In the genomic region with DNA sequence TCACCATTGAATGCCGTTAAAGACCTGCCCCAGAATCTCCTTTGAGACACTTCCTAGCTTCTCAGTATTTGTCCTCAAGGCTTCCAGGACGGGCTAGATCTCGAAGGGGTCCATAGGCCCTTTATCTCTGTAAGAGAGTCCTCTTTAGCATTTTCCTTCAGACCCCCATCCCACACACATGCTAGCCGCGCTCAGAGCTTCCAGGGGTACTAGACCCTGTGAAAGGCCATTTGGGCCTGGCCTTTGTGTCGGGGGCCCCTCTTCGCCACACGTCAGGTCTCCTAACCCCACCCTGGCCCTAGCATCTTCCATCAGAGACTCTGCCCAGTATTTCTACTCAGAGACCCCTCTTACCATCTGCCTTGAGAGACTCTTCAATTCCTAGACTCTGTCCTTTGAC, we compare ENCODE assay signal across 8 cellular contexts. TPM values are rescaled to one million over a fixed set of nuclear protein-coding genes. Genes with fewer than 3 reads are reported as not detected.
DNase-seq lines count a peak whose midpoint lies in the region; ATAC-seq and TF ChIP-seq lines count a peak whose summit lies in the region.

No MANE protein-coding gene starts in this region.

- no peak overlapping the region for H3K4ac ChIP-seq in mesendoderm (ENCODE audit: low read depth, low read length)

- peak overlapping the region; percentile 45 for H3K23ac ChIP-seq in mesendoderm (ENCODE audit: low read length)

- peak overlapping the region; percentile 95 for H3K56ac ChIP-seq in mesendoderm (ENCODE audit: low read length)

- H3K27me3 ChIP-seq in heart left ventricle: peaks cover 0 to 16% (median 0%) of the 10 kb centered on the region in 9 donors
- H3K27me3 ChIP-seq in brain microvascular endothelial cell (replicated peaks): no peaks in the 10 kb centered on the region
- no peaks in the 10 kb centered on the region for H3K27me3 ChIP-seq in mesendoderm (ENCODE audit: insufficient read depth, low read length, poor library complexity)
- no peaks in the 10 kb centered on the region for H3K27me3 ChIP-seq in aorta (ENCODE audit: control insufficient read depth in 1 of 2, insufficient read depth in 2 of 2, low read length in 1 of 2)

- H3K9ac ChIP-seq in mesendoderm (ENCODE audit: low read length): peak overlapping the region; percentile 89

- H2AK5ac ChIP-seq in mesendoderm (ENCODE audit: low read length): no peak overlapping the region

- peaks cover 0 to 17% (median 13%) of the 10 kb centered on the region in 9 donors for H3K36me3 ChIP-seq in heart left ventricle
- peaks cover 22% of the 10 kb centered on the region for H3K36me3 ChIP-seq in brain microvascular endothelial cell (replicated peaks)
- peaks cover 7% of the 10 kb centered on the region for H3K36me3 ChIP-seq in mesendoderm (ENCODE audit: control insufficient read depth, insufficient read depth, low read length)
- H3K36me3 ChIP-seq in aorta (ENCODE audit: control insufficient read depth in 1 of 2, insufficient read depth in 2 of 2, low read length in 1 of 2): peaks cover 2 to 3% of the 10 kb centered on the region in 2 donors

- H3K4me1 ChIP-seq in heart left ventricle (peaks cover 0 to 68% (median 36%) of the 10 kb centered on the region in 12 donors), mesendoderm (ENCODE audit: control insufficient read depth, low read depth, low read length) (peaks cover 10% of the 10 kb centered on the region), aorta (ENCODE audit: control insufficient read depth in 1 of 2, insufficient read depth in 2 of 2, low read length in 2 of 2) (peaks cover 0 to 3% of the 10 kb centered on the region in 2 donors)

- no peak overlapping the region for H2BK15ac ChIP-seq in mesendoderm (replicated peaks; ENCODE audit: low read depth)

- H2BK5ac ChIP-seq in mesendoderm (ENCODE audit: low read length): no peak overlapping the region

- DNase-seq in heart left ventricle (no peak), Right ventricle myocardium superior (no peak), brain microvascular endothelial cell (no peak), mesendoderm (no peak), aorta (no peak), NCI-H2081 treated with DMSO at 0.1 percent for 48 hours (lab: John Stamatoyannopoulos, UW) (no peak), NCI-H69 (lab: John Stamatoyannopoulos, UW) (no peak), ecto neural progenitor cell (ENCODE audit: low spot score) (no peak)

- H4K5ac ChIP-seq in mesendoderm (ENCODE audit: low read length): no peak overlapping the region

- intact Hi-C loops in heart left ventricle (cut with DNase I) (loop anchor here in 9 of 10 donors (5.0 to 10.0 kb wide), 6 partner anchors 188 to 830 kb away; a partner anchor contains a TSS), Right ventricle myocardium superior (cut with DNase I) (loop anchor here (5.0 to 10.0 kb wide), 2 partner anchors 190 to 328 kb away; no protein-coding TSS in a partner anchor), aorta (cut with DNase I) (loop anchor here (5.0 to 10.0 kb wide), 2 partner anchors 188 to 830 kb away; no protein-coding TSS in a partner anchor)

- H3K9me3 ChIP-seq in heart left ventricle (no peaks in the 10 kb centered on the region), aorta (ENCODE audit: control insufficient read depth, low read length) (no peaks in the 10 kb centered on the region)

- H3K18ac ChIP-seq in mesendoderm (ENCODE audit: low read length): peak overlapping the region; percentile 88

- no peak for ATAC-seq in heart left ventricle
- no peak for ATAC-seq in Right ventricle myocardium superior (ENCODE audit: poor library complexity)
- ATAC-seq in aorta (ENCODE audit: low FRiP score): no peak

- H4K8ac ChIP-seq in mesendoderm (ENCODE audit: low read depth, low read length): no peak overlapping the region

- peak overlapping the region; percentile 84 to 98 (median 96) for H3K27ac ChIP-seq in heart left ventricle
- peak overlapping the region; percentile 87 for H3K27ac ChIP-seq in brain microvascular endothelial cell
- H3K27ac ChIP-seq in mesendoderm (ENCODE audit: low read depth, low read length): no peak overlapping the region
- H3K27ac ChIP-seq in aorta (ENCODE audit: low read depth in 1 of 2, low read length in 2 of 2): no peak overlapping the region

- 8 to 47% (median 28%) methylated on average over 8 of the region's 8 CpGs for WGBS in heart left ventricle, 4 donors
- no CpG with 5 or more reads among the region's 8 CpGs for WGBS in mesendoderm (ENCODE audit: extremely low coverage, insufficient coverage, low lambda C conversion rate)
- 5 to 33% methylated on average over 8 of the region's 8 CpGs for WGBS in aorta, 2 donors

- H3K79me2 ChIP-seq in mesendoderm (ENCODE audit: control insufficient read depth, insufficient read depth, low read length): peaks cover 43% of the 10 kb centered on the region

- no peak overlapping the region for H2BK120ac ChIP-seq in mesendoderm (ENCODE audit: low read depth, low read length)

- TF ChIP-seq CTCF in heart left ventricle (IDR thresholded peaks at IDR 0.05) (no peak), brain microvascular endothelial cell (IDR thresholded peaks at IDR 0.05; ENCODE audit: low read depth, low read length, missing control alignments) (no peak)

- H3K4me2 ChIP-seq in mesendoderm (ENCODE audit: low read length): peak overlapping the region; percentile 54

- in situ Hi-C loops in brain microvascular endothelial cell (cut with HindIII; ENCODE audit: low pct_ligation_motif_present, low sequenced_read_pairs): no loop called here

- peaks cover 1% of the 10 kb centered on the region for H3K79me1 ChIP-seq in mesendoderm (ENCODE audit: low read length)

- H3K4me3 ChIP-seq in heart left ventricle (peak overlapping the region; percentile 61 to 99 (median 83)), brain microvascular endothelial cell (ENCODE audit: low read depth, low read length) (peak overlapping the region; percentile 91), mesendoderm (ENCODE audit: low read length) (peak overlapping the region; percentile 72), aorta (ENCODE audit: low read length in 2 of 2) (peak overlapping the region; percentile 35 to 76)

- TF ChIP-seq POLR2A in heart left ventricle (IDR thresholded peaks at IDR 0.05): no peak

RNA-seq across cellular contexts. Expression of a gene that starts 0.8 kb away (rescaled TPM):
- total RNA-seq in heart left ventricle (100 to 1,000 TPM; 116 to 171 (median 130) TPM), Right ventricle myocardium superior (89.8 TPM), aorta (100 to 1,000 TPM; 160 to 167 TPM)
- polyA plus RNA-seq in heart left ventricle (100 to 1,000 TPM in 1 of 2 donors, 10 to 100 TPM in 1; 86.9 to 134 TPM), aorta (100 to 1,000 TPM in 1 of 2 donors, 10 to 100 TPM in 1; 33.8 to 109 TPM)
- polyA plus RNA-seq in mesendoderm (2013, experiment 1 of 2): 144 TPM
- polyA plus RNA-seq in mesendoderm (2013, experiment 2 of 2): 143 TPM

RNA-seq across cellular contexts. Expression of a gene that starts 24.1 kb away (rescaled TPM):
- total RNA-seq in heart left ventricle: 100 to 1,000 TPM; 123 to 209 (median 143) TPM
- polyA plus RNA-seq in heart left ventricle: 100 to 1,000 TPM; 100 to 115 TPM
- total RNA-seq in Right ventricle myocardium superior: 128 TPM
- polyA plus RNA-seq in mesendoderm (2013, experiment 1 of 2): 69.4 TPM
- 72.7 TPM for polyA plus RNA-seq in mesendoderm (2013, experiment 2 of 2)
- 10 to 100 TPM; 52.5 to 61.3 TPM for total RNA-seq in aorta
- 10 to 100 TPM; 14.0 to 45.5 TPM for polyA plus RNA-seq in aorta

RNA-seq across cellular contexts. Expression of a gene that starts 38.4 kb away (rescaled TPM):
- total RNA-seq in heart left ventricle: 10 to 100 TPM; 28.2 to 68.9 (median 45.9) TPM
- polyA plus RNA-seq in heart left ventricle: 10 to 100 TPM; 17.9 to 29.3 TPM
- total RNA-seq in Right ventricle myocardium superior: 31.7 TPM
- polyA plus RNA-seq in mesendoderm (2013, experiment 1 of 2): 40.0 TPM
- 39.8 TPM for polyA plus RNA-seq in mesendoderm (2013, experiment 2 of 2)
- 10 to 100 TPM; 68.9 to 90.3 TPM for total RNA-seq in aorta
- polyA plus RNA-seq in aorta: 10 to 100 TPM; 15.3 to 79.0 TPM

RNA-seq across cellular contexts. Expression of a gene that starts 49.4 kb away (rescaled TPM):
- total RNA-seq in heart left ventricle (10 to 100 TPM; 17.5 to 44.6 (median 28.3) TPM), Right ventricle myocardium superior (27.4 TPM), aorta (10 to 100 TPM; 23.0 to 25.7 TPM)
- polyA plus RNA-seq in heart left ventricle (10 to 100 TPM; 21.2 to 40.9 TPM), aorta (10 to 100 TPM in 1 of 2 donors, 1 to 10 TPM in 1; 8.4 to 46.8 TPM)
- 49.5 TPM for polyA plus RNA-seq in mesendoderm (2013, experiment 1 of 2)
- polyA plus RNA-seq in mesendoderm (2013, experiment 2 of 2): 49.6 TPM

RNA-seq across cellular contexts. Expression of a gene that starts 49.9 kb away (rescaled TPM):
- total RNA-seq in heart left ventricle (100 to 1,000 TPM; 133 to 217 (median 173) TPM), Right ventricle myocardium superior (196 TPM), aorta (10 to 100 TPM; 33.7 to 40.3 TPM)
- polyA plus RNA-seq in heart left ventricle (100 to 1,000 TPM; 128 to 254 TPM), aorta (10 to 100 TPM; 65.7 to 69.5 TPM)
- 100 TPM for polyA plus RNA-seq in mesendoderm (2013, experiment 1 of 2)
- 101 TPM for polyA plus RNA-seq in mesendoderm (2013, experiment 2 of 2)

Comparison
In these comparisons a context has a peak if more than half of its experiments do, and no peak if none do; other contexts are left out.
1. H3K27ac ChIP-seq: peak in heart left ventricle (12 of 12) and brain microvascular endothelial cell (single experiment); none in mesendoderm (single experiment) and aorta (0 of 2).
2. Peak in every context shown above with its lines, with median percentiles within 50 percentile points of each other: H3K4me3 ChIP-seq.